In genomic region chr6:170561550-170561949, GRCh38 we compare ENCODE assay signal across 30 cellular contexts.
"Had no signal": no experiment of that assay in that cellular context is flagged by ENCODE, and none has a peak within 500 bp of the region (broad histone marks: within the 10 kb centered on the region; RNA-seq: fewer than 3 reads in every experiment).

No MANE protein-coding gene starts in this region.

- H3K27ac Mint-ChIP-seq: activated CD8-positive, alpha-beta T cell treated with anti-CD3 and anti-CD28 coated beads for 36 hours; activated naive CD8-positive, alpha-beta T cell treated with anti-CD3 and anti-CD28 coated beads, Interleukin-2, amount 50 U/mL, for 24 hours; IgD-negative memory B cell; T-cell had no signal

- H3K4me3 Mint-ChIP-seq: activated CD8-positive, alpha-beta T cell treated with anti-CD3 and anti-CD28 coated beads for 36 hours; activated naive CD8-positive, alpha-beta T cell treated with anti-CD3 and anti-CD28 coated beads, Interleukin-2, amount 50 U/mL, for 24 hours; activated T-cell treated with anti-CD3 and anti-CD28 coated beads, Interleukin-2, amount 50 U/mL, for 72 hours; IgD-negative memory B cell; T-cell had no signal

- H3K9me3 Mint-ChIP-seq: activated CD8-positive, alpha-beta T cell treated with anti-CD3 and anti-CD28 coated beads for 36 hours; activated naive CD4-positive, alpha-beta T cell treated with anti-CD3 and anti-CD28 coated beads, Interleukin-2, amount 50 U/mL, for 72 hours; activated naive CD8-positive, alpha-beta T cell treated with anti-CD3 and anti-CD28 coated beads, Interleukin-2, amount 50 U/mL, for 24 hours; activated T-cell treated with anti-CD3 and anti-CD28 coated beads, Interleukin-2, amount 50 U/mL, for 72 hours; IgD-negative memory B cell; T-cell had no signal

- H3K27me3 ChIP-seq: ascending aorta, body of pancreas, MG63 had no signal

- H3K27ac ChIP-seq: ascending aorta, body of pancreas, SK-N-MC, WERI-Rb-1 had no signal

- H3K27me3 Mint-ChIP-seq: activated CD8-positive, alpha-beta T cell treated with anti-CD3 and anti-CD28 coated beads for 36 hours; activated naive CD8-positive, alpha-beta T cell treated with anti-CD3 and anti-CD28 coated beads, Interleukin-2, amount 50 U/mL, for 24 hours; IgD-negative memory B cell; T-cell had no signal

- DNase-seq: activated CD4-positive, alpha-beta T cell treated with anti-CD3 and anti-CD28 coated beads for 4 hours; activated CD8-positive, alpha-beta memory T cell treated with anti-CD3 and anti-CD28 coated beads, Interleukin-2, amount 50 U/mL, for 4 hours; activated CD8-positive, alpha-beta T cell treated with anti-CD3 and anti-CD28 coated beads for 36 hours; activated naive CD4-positive, alpha-beta T cell treated with Interleukin-2 at 50 U/mL for 16 hours; activated naive CD8-positive, alpha-beta T cell treated with anti-CD3 and anti-CD28 coated beads, Interleukin-2, amount 50 U/mL, for 24 hours; activated T-cell treated with anti-CD3 and anti-CD28 coated beads, Interleukin-2, amount 50 U/mL, for 72 hours; amniotic stem cell; body of pancreas; KG1; MG63; MV-4-11; NCI-H1092 treated with DMSO at 0.1 percent for 48 hours; NCI-H1417 treated with DMSO at 0.1 percent for 48 hours; NCI-H1694; NCI-H2029; NCI-H2107; NCI-H2171 treated with DMSO at 0.1 percent for 48 hours; NCI-H226; NCI-H526 treated with DMSO at 0.1 percent for 48 hours; NCI-H82; OCI-M1; RPMI8226; T-cell; T-helper 2 cell; T1000; WERI-Rb-1 had no signal

- H3K4me1 ChIP-seq: ascending aorta had no signal

- H3K9me3 ChIP-seq: ascending aorta, body of pancreas, MG63 had no signal

- H3K4me3 ChIP-seq: ascending aorta, body of pancreas, MG63, SK-N-MC had no signal
